ENCODE assay signal across 16 cellular contexts in genomic region chr1:223549740-223550139, GRCh38.
"Had no signal": no experiment of that assay in that cellular context is flagged by ENCODE, and none has a peak within 500 bp of the region (broad histone marks: within the 10 kb centered on the region; RNA-seq: fewer than 3 reads in every experiment).

No MANE protein-coding gene starts in this region.

- H3K4me3 Mint-ChIP-seq: activated CD8-positive, alpha-beta T cell treated with anti-CD3 and anti-CD28 coated beads, Interleukin-2, amount 10 ng/mL, durations not matched to agents 7 days and 5 days; activated naive CD4-positive, alpha-beta T cell treated with anti-CD3 and anti-CD28 coated beads for 36 hours; activated naive CD8-positive, alpha-beta T cell treated with anti-CD3 and anti-CD28 coated beads, Interleukin-2, amount 50 U/mL, for 24 hours; activated T-cell treated with anti-CD3 and anti-CD28 coated beads, Interleukin-2, amount 50 U/mL, for 24 hours; brain; effector memory CD8-positive, alpha-beta T cell; naive thymus-derived CD8-positive, alpha-beta T cell; stimulated activated memory B cell treated with anti-CD40 and anti-IgM and Interleukin-4, amounts not matched to agents 10 μg/mL and 1 μg/mL and 100 μg/mL, for 72 hours had no signal

- H3K27me3 ChIP-seq: spleen had no signal

- ATAC-seq: activated CD8-positive, alpha-beta T cell treated with anti-CD3 and anti-CD28 coated beads, Interleukin-2, amount 10 ng/mL, durations not matched to agents 7 days and 5 days; activated naive CD8-positive, alpha-beta T cell treated with anti-CD3 and anti-CD28 coated beads, Interleukin-2, amount 50 U/mL, for 24 hours; effector memory CD8-positive, alpha-beta T cell; naive thymus-derived CD8-positive, alpha-beta T cell; stimulated activated memory B cell treated with anti-CD40 and anti-IgM and Interleukin-4, amounts not matched to agents 10 μg/mL and 1 μg/mL and 100 μg/mL, for 72 hours had no signal

- H3K36me3 Mint-ChIP-seq: brain had no signal

- H3K36me3 ChIP-seq: spleen had no signal

- H3K27ac ChIP-seq: spleen had no signal

- DNase-seq: activated CD4-positive, alpha-beta T cell treated with anti-CD3 and anti-CD28 coated beads for 48 hours; activated CD4-positive, CD25-positive, alpha-beta regulatory T cell; activated CD8-positive, alpha-beta T cell treated with anti-CD3 and anti-CD28 coated beads, Interleukin-2, amount 10 ng/mL, durations not matched to agents 7 days and 5 days; activated naive CD4-positive, alpha-beta T cell treated with anti-CD3 and anti-CD28 coated beads for 36 hours; activated naive CD8-positive, alpha-beta T cell treated with anti-CD3 and anti-CD28 coated beads, Interleukin-2, amount 50 U/mL, for 24 hours; activated T-cell treated with anti-CD3 and anti-CD28 coated beads, Interleukin-2, amount 50 U/mL, for 24 hours; anterior cingulate cortex; effector memory CD8-positive, alpha-beta T cell; foreskin fibroblast; mesendoderm; naive thymus-derived CD8-positive, alpha-beta T cell; spleen; stimulated activated CD4-positive, alpha-beta T cell treated with anti-CD3 and anti-CD28 coated beads, Interleukin-4, amount 100 ng/mL, for 4 hours; T1000 had no signal

- H3K9me3 Mint-ChIP-seq: activated naive CD4-positive, alpha-beta T cell treated with anti-CD3 and anti-CD28 coated beads for 36 hours had no signal

- H3K4me3 ChIP-seq: spleen had no signal

- H3K27ac Mint-ChIP-seq: activated CD8-positive, alpha-beta T cell treated with anti-CD3 and anti-CD28 coated beads, Interleukin-2, amount 10 ng/mL, durations not matched to agents 7 days and 5 days; activated naive CD4-positive, alpha-beta T cell treated with anti-CD3 and anti-CD28 coated beads for 36 hours; activated naive CD8-positive, alpha-beta T cell treated with anti-CD3 and anti-CD28 coated beads, Interleukin-2, amount 50 U/mL, for 24 hours; activated T-cell treated with anti-CD3 and anti-CD28 coated beads, Interleukin-2, amount 50 U/mL, for 24 hours; brain; effector memory CD8-positive, alpha-beta T cell; naive thymus-derived CD8-positive, alpha-beta T cell had no signal
